ENCODE assay signal across 8 cellular contexts in the genomic region with DNA sequence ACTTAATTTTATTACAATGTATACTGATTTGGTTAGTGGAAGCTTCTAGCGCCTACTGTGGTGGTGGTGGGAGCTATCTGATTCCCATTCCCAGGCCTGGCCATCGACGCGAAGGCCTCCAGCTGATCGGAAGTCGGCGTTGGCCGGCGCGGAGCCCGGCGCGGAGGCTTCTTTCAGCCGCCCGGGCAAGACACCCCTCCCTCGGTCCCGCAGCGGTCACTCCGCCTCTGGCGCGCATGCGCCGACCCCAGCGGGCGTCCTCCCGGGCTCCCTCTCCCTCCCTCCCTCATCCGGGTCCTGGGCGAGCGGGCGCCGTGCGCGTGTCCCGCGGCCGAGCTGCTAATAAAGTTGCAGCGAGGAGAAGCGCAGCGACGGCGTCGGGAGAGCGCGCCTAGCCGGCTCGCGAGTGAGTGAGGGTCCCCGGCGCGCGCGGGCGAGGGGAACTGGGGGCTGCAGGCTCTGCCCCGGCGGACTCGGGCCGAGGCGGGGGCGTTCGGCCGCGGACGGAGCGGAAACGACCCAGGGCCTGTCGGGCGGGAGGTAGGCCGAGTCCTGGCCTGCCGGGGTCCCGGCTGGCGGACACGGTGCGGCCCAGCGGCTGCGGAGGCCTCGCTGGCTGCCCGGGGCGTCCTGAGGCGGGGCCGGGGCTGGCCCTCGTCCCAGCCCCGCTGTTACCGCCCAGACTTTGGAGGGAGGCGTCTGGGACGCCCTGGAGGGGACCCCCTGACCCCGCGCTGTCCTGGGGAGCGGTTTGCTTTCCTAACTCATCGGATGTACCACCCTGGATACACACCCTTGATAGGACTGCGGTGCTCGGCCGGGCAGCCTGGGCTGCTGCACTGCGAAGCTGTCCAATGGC. TPM values are rescaled to one million over a fixed set of nuclear protein-coding genes. Genes with fewer than 3 reads are reported as not detected.
A peak's percentile ranks its signal among the peaks of the same experiment; 100 is the strongest.
DNase-seq lines count a peak whose midpoint lies in the region; TF ChIP-seq lines count a peak whose summit lies in the region.

A gene (plus strand): TSS at position 289 of the 859 bp plus-strand sequence. CDS start 20,916 bp downstream, outside the sequence.

- H3K36me3 Mint-ChIP-seq in neural crest cell (ENCODE audit: low read depth) = no peaks in the 10 kb centered on the region

- H3K9me3 ChIP-seq in stomach = no peaks in the 10 kb centered on the region

- no peak for TF ChIP-seq POLR2A in stomach (IDR thresholded peaks at IDR 0.05)

- no peaks in the 10 kb centered on the region for H3K9me3 Mint-ChIP-seq in neural crest cell

- peak within 1 kb of the TSS; percentile 96 to 100 (median 98) for H3K27ac ChIP-seq in stomach

- H3K4me3 ChIP-seq in LNCaP clone FGC (ENCODE audit: low read depth, low read length) (peak within 1 kb of the TSS; percentile 83), foreskin fibroblast (ENCODE audit: low read depth in 1 of 2, low read length in 2 of 2) (peak within 1 kb of the TSS; percentile 92), stomach (peak within 1 kb of the TSS; percentile 72 to 92 (median 92))

- peak within 1 kb of the TSS; percentile 99 for H3K4me3 Mint-ChIP-seq in neural crest cell

- intact Hi-C loops in stomach (cut with DNase I; ENCODE audit: low total_unique reads) = no loop called here

- DNase-seq in ELR (ENCODE audit: low read depth) (peak; percentile 95), GOT3 (lab: John Stamatoyannopoulos, UW) (peak; percentile 93), LNCaP clone FGC (ENCODE audit: low read depth) (peak; percentile 88), SHP77 treated with DMSO at 0.1 percent for 48 hours (lab: John Stamatoyannopoulos, UW) (peak; percentile 74), activated gamma-delta T cell treated with Interleukin-2 at 50 U/mL for 16 hours (peak; percentile 78), foreskin fibroblast (peak; percentile 96 to 99), neural crest cell (ENCODE audit: low read depth, low spot score) (peak; percentile 94), stomach (peak; percentile 96)

- no peaks in the 10 kb centered on the region for H3K36me3 ChIP-seq in stomach

- peak within 1 kb of the TSS; percentile 98 for H3K27ac Mint-ChIP-seq in neural crest cell (ENCODE audit: unreplicated experiment)

- TF ChIP-seq EP300 in stomach (IDR thresholded peaks at IDR 0.05) = no peak

- TF ChIP-seq CTCF in LNCaP clone FGC (IDR thresholded peaks at IDR 0.05; ENCODE audit: control insufficient read depth, extremely low read depth, insufficient read depth) (0 out of 2 replicates have a peak, but pooled peaks have one; percentile 7), foreskin fibroblast (IDR thresholded peaks at IDR 0.05; ENCODE audit: low read depth, low read length) (no peak), neural crest cell (conservative IDR thresholded peaks at IDR 0.05) (no peak), stomach (IDR thresholded peaks at IDR 0.05) (no peak)

- 0% methylated on average over 33 to 93 of the region's 93 CpGs for WGBS in stomach, 5 donors

- H3K4me1 Mint-ChIP-seq in neural crest cell = peaks cover 39% of the 10 kb centered on the region

- peaks cover 19 to 51% (median 34%) of the 10 kb centered on the region in 4 donors for H3K4me1 ChIP-seq in stomach

- H3K27me3 ChIP-seq in stomach = no peaks in the 10 kb centered on the region

- peaks cover 5% of the 10 kb centered on the region for H3K27me3 Mint-ChIP-seq in neural crest cell (ENCODE audit: low read depth)

RNA-seq across cellular contexts. Expression of the gene that starts here (rescaled TPM):
- 82.6 TPM in 2 replicates for total RNA-seq in neural crest cell
- 100 to 1,000 TPM in 1 of 5 donors, 10 to 100 TPM in 4; 18.8 to 220 (median 61.4) TPM for total RNA-seq in stomach
- polyA plus RNA-seq in stomach = 10 to 100 TPM in 2 of 3 donors, 1 to 10 TPM in 1; 6.8 to 10.8 (median 10.5) TPM

Comparison
In these comparisons a context has a peak if more than half of its experiments do, and no peak if none do; other contexts are left out.
1. Peak in every context shown above with its lines: DNase-seq, H3K4me3 ChIP-seq and H3K27ac ChIP-seq.